In the genomic region with DNA sequence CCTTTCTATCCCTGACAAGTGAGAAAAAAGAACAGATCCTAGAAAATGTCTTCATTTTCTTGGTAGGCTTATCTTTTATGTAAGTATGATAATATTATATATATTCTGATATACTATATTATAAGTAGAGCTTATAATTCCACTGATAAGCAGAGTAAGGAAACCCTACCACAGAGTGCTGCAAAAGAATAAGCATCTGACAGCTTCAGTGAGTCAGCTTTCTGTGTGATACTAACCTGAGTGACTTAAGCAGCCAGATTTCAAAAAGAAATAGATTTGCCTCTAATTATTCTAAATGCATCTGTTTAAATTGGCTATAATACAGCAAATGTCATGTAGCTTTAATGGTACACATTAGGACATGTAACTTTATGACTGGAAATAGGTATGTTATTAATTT, we compare ENCODE assay signal across 18 cellular contexts.
DNase-seq lines count a peak whose midpoint lies in the region; ATAC-seq, FAIRE-seq and TF ChIP-seq lines count a peak whose summit lies in the region.
"Had no signal": no experiment of that assay in that cellular context is flagged by ENCODE, and none has a peak within 500 bp of the region (broad histone marks: within the 10 kb centered on the region; RNA-seq: fewer than 3 reads in every experiment).

No MANE protein-coding gene starts in this region.

- no peak overlapping the region for H3K4me3 ChIP-seq in RWPE2 (ENCODE audit: severe bottlenecking)
- no peak overlapping the region for H3K4me3 ChIP-seq in bronchial epithelial cell (ENCODE audit: low read depth, low read length)
- no peak overlapping the region for H3K4me3 ChIP-seq in retinal pigment epithelial cell (ENCODE audit: low read length)
- H3K4me3 ChIP-seq in prostate gland, result no peak overlapping the region
- no peak overlapping the region for H3K4me3 ChIP-seq in body of pancreas
- H3K4me3 ChIP-seq: GM23338 had no signal

- H3K36me3 ChIP-seq in RWPE2 (ENCODE audit: low read depth) (no peaks in the 10 kb centered on the region), bronchial epithelial cell (ENCODE audit: control insufficient read depth, insufficient read depth, low read length) (no peaks in the 10 kb centered on the region), prostate gland (no peaks in the 10 kb centered on the region), body of pancreas (replicated peaks in 1 of 2; ENCODE audit: insufficient read depth in 1 of 2, low read depth in 2 of 2) (no peaks in the 10 kb centered on the region)

- H3K4me1 ChIP-seq in RWPE2 (ENCODE audit: insufficient read depth, poor library complexity, severe bottlenecking) (no peaks in the 10 kb centered on the region), foreskin keratinocyte (no peaks in the 10 kb centered on the region), prostate gland (replicated peaks) (no peaks in the 10 kb centered on the region), body of pancreas (no peaks in the 10 kb centered on the region)

- H3K27me3 ChIP-seq in RWPE2 (ENCODE audit: insufficient read depth, poor library complexity, severe bottlenecking) (no peaks in the 10 kb centered on the region), bronchial epithelial cell (ENCODE audit: control insufficient read depth, insufficient read depth, low read length) (no peaks in the 10 kb centered on the region), foreskin keratinocyte (no peaks in the 10 kb centered on the region), prostate gland (replicated peaks; ENCODE audit: insufficient read depth) (no peaks in the 10 kb centered on the region), body of pancreas (no peaks in the 10 kb centered on the region)

- H3K27ac ChIP-seq in RWPE2 (ENCODE audit: poor library complexity, severe bottlenecking) (no peak overlapping the region), foreskin keratinocyte (no peak overlapping the region), prostate gland (no peak overlapping the region), body of pancreas (no peak overlapping the region)

- no peak for TF ChIP-seq CTCF in RWPE2 (IDR thresholded peaks at IDR 0.05; ENCODE audit: poor library complexity, severe bottlenecking)
- TF ChIP-seq CTCF in bronchial epithelial cell (IDR thresholded peaks at IDR 0.05; ENCODE audit: insufficient read depth, low read length, severe bottlenecking), result no peak
- TF ChIP-seq CTCF in foreskin keratinocyte (conservative IDR thresholded peaks at IDR 0.05), result no peak
- TF ChIP-seq CTCF in retinal pigment epithelial cell (conservative IDR thresholded peaks at IDR 0.05; ENCODE audit: low read depth, low read length), result no peak
- no peak for TF ChIP-seq CTCF in prostate gland (IDR thresholded peaks at IDR 0.05)
- TF ChIP-seq CTCF in body of pancreas (IDR thresholded peaks at IDR 0.05), result no peak

- intact Hi-C loops in prostate gland (cut with DNase I), result no loop called here
- intact Hi-C loops in body of pancreas (cut with DNase I), result no loop called here

- DNase-seq in RWPE2 (ENCODE audit: low spot score), result no peak
- peak; percentile 53 for DNase-seq in bronchial epithelial cell (ENCODE audit: low read depth)
- DNase-seq in foreskin keratinocyte, result peak in 1 of 2 donors; percentile 21
- peak; percentile 22 for DNase-seq in retinal pigment epithelial cell (ENCODE audit: low read depth)
- no peak for DNase-seq in prostate gland (ENCODE audit: low spot score)
- DNase-seq in GM19239 (ENCODE audit: insufficient read length, low spot score), result no peak
- DNase-seq in body of pancreas, result no peak
- DNase-seq: C1 segment of cervical spinal cord; Calu3; CD4-positive, alpha-beta memory T cell; COR-L47; DMS53; DMS79 treated with DMSO at 0.1 percent for 48 hours; GF-D8; H9; HFFc6 had no signal

- H3K9me3 ChIP-seq in RWPE2 (ENCODE audit: severe bottlenecking) (no peaks in the 10 kb centered on the region), prostate gland (no peaks in the 10 kb centered on the region), body of pancreas (no peaks in the 10 kb centered on the region)

- ATAC-seq in RWPE2 (ENCODE audit: low read depth), result peak; percentile 71; the same call in 2 of the 3 replicates
- ATAC-seq in foreskin keratinocyte, result peak; percentile 27
- ATAC-seq in body of pancreas, result no peak
- ATAC-seq: GM23338 had no signal

- FAIRE-seq in bronchial epithelial cell (lab: Jason Lieb, UNC) (no peak), GM19239 (lab: Jason Lieb, UNC) (no peak)
- FAIRE-seq: GM12891 had no signal

- TF ChIP-seq POLR2A in prostate gland (IDR thresholded peaks at IDR 0.05) (no peak), body of pancreas (IDR thresholded peaks at IDR 0.05) (no peak)

Comparison
In these comparisons a context has a peak if more than half of its experiments do, and no peak if none do; other contexts are left out.
1. DNase-seq: peak in bronchial epithelial cell (single experiment) and retinal pigment epithelial cell (single experiment); none in RWPE2 (single experiment), prostate gland (single experiment), GM19239 (single experiment) and body of pancreas (0 of 4).